ENCODE assay signal across 8 cellular contexts in genomic region chr2:55282110-55282917, GRCh38. TPM values are rescaled to one million over a fixed set of nuclear protein-coding genes. Genes with fewer than 3 reads are reported as not detected.
DNase-seq lines count a peak whose midpoint lies in the region; ATAC-seq and TF ChIP-seq lines count a peak whose summit lies in the region.

No MANE protein-coding gene starts in this region.

- H3K4me3 Mint-ChIP-seq in Calu3 (ENCODE audit: low read depth, unreplicated experiment) (peak overlapping the region; percentile 84), naive B cell (peak overlapping the region; percentile 87 to 98 (median 94))
- H3K4me3 Mint-ChIP-seq in activated T-cell treated with anti-CD3 and anti-CD28 coated beads, Interleukin-2, amount 50 U/mL, for 4 hours = peak overlapping the region; percentile 89
- peak overlapping the region; percentile 81 for H3K4me3 Mint-ChIP-seq in stimulated activated effector memory CD8-positive, alpha-beta T cell treated with anti-CD3 and anti-CD28 coated beads, Interleukin-12 subunit alpha, Interleukin-12 subunit beta, amount 100 ng/mL, for 72 hours

- peak in 2 of 4 donors; percentile 74 for TF ChIP-seq POLR2A in esophagus squamous epithelium (IDR thresholded peaks at IDR 0.05)

- no peaks in the 10 kb centered on the region for H3K27me3 ChIP-seq in esophagus squamous epithelium

- ATAC-seq in GM21390 (IDR thresholded peaks at IDR 0.05; ENCODE audit: unreplicated experiment) (peak; percentile 98), naive B cell (ENCODE audit: low read depth in 2 of 2) (peak; percentile 98 to 99)
- ATAC-seq in activated T-cell treated with anti-CD3 and anti-CD28 coated beads, Interleukin-2, amount 50 U/mL, for 4 hours = peak; percentile 99
- peak; percentile 100 for ATAC-seq in stimulated activated effector memory CD8-positive, alpha-beta T cell treated with anti-CD3 and anti-CD28 coated beads, Interleukin-12 subunit alpha, Interleukin-12 subunit beta, amount 100 ng/mL, for 72 hours

- WGBS in esophagus squamous epithelium, 2 donors = 12 to 21% methylated on average over 8 to 11 of the region's 60 CpGs

- peak; percentile 85 for DNase-seq in Calu3
- DNase-seq in HUDEP-2 (lab: John Stamatoyannopoulos, UW; ENCODE audit: unreplicated experiment in 76 of 76) = peak in 75 of 76 experiments; percentile 31 to 90 (median 81)
- peak; percentile 90 for DNase-seq in OCI-M1 (lab: John Stamatoyannopoulos, UW)
- peak; percentile 79 for DNase-seq in activated T-cell treated with anti-CD3 and anti-CD28 coated beads, Interleukin-2, amount 50 U/mL, for 4 hours
- peak; percentile 34 for DNase-seq in esophagus squamous epithelium (lab: John Stamatoyannopoulos, UW)
- peak; percentile 86 for DNase-seq in naive B cell
- peak; percentile 77 to 90 for DNase-seq in stimulated activated effector memory CD8-positive, alpha-beta T cell treated with anti-CD3 and anti-CD28 coated beads, Interleukin-12 subunit alpha, Interleukin-12 subunit beta, amount 100 ng/mL, for 72 hours (ENCODE audit: low spot score in 2 of 2)

- H3K4me3 ChIP-seq in esophagus squamous epithelium = peak overlapping the region; percentile 50 to 81 (median 79)

- BruUV-seq in Calu3 (replicated peaks; lab: Mats Ljungman, UMichigan) = TSS peak; percentile 60

- no peak for TF ChIP-seq CTCF in Calu3 (IDR thresholded peaks at IDR 0.05; ENCODE audit: unreplicated experiment)
- peak in 1 of 6 experiments; percentile 23 for TF ChIP-seq CTCF in esophagus squamous epithelium (IDR thresholded peaks at IDR 0.05)

- CTCF ChIA-PET in Calu3 (lab: Charles Lee) = no interaction called here

- no peaks in the 10 kb centered on the region for H3K27me3 Mint-ChIP-seq in Calu3 (ENCODE audit: unreplicated experiment)
- H3K27me3 Mint-ChIP-seq in activated T-cell treated with anti-CD3 and anti-CD28 coated beads, Interleukin-2, amount 50 U/mL, for 4 hours (ENCODE audit: low read depth) = no peaks in the 10 kb centered on the region
- H3K27me3 Mint-ChIP-seq in naive B cell = no peaks in the 10 kb centered on the region

- peak overlapping the region; percentile 79 to 93 (median 93) for H3K27ac ChIP-seq in esophagus squamous epithelium

- intact Hi-C loops in Calu3 (cut with micrococcal nuclease; ENCODE audit: unreplicated experiment) = loop anchor here (5.0 to 10.0 kb wide), 2 partner anchors 150 to 232 kb away; partner anchors contain the start of gene CFAP36
- intact Hi-C loops in esophagus squamous epithelium (cut with DNase I) = no loop called here

- H3K27ac Mint-ChIP-seq in Calu3 (ENCODE audit: unreplicated experiment) (peak overlapping the region; percentile 89), naive B cell (peak overlapping the region; percentile 92 to 99 (median 97))
- peak overlapping the region; percentile 93 for H3K27ac Mint-ChIP-seq in stimulated activated effector memory CD8-positive, alpha-beta T cell treated with anti-CD3 and anti-CD28 coated beads, Interleukin-12 subunit alpha, Interleukin-12 subunit beta, amount 100 ng/mL, for 72 hours

- H3K4me1 Mint-ChIP-seq in Calu3 (ENCODE audit: low read depth, unreplicated experiment) (peaks cover 17% of the 10 kb centered on the region), naive B cell (peaks cover 7 to 30% (median 26%) of the 10 kb centered on the region in 3 donors)
- peaks cover 32% of the 10 kb centered on the region for H3K4me1 Mint-ChIP-seq in activated T-cell treated with anti-CD3 and anti-CD28 coated beads, Interleukin-2, amount 50 U/mL, for 4 hours (ENCODE audit: low read depth)
- peaks cover 9% of the 10 kb centered on the region for H3K4me1 Mint-ChIP-seq in stimulated activated effector memory CD8-positive, alpha-beta T cell treated with anti-CD3 and anti-CD28 coated beads, Interleukin-12 subunit alpha, Interleukin-12 subunit beta, amount 100 ng/mL, for 72 hours

- no peaks in the 10 kb centered on the region for H3K9me3 ChIP-seq in esophagus squamous epithelium

- no peaks in the 10 kb centered on the region for H3K9me3 Mint-ChIP-seq in Calu3 (ENCODE audit: low read depth, unreplicated experiment)
- H3K9me3 Mint-ChIP-seq in activated T-cell treated with anti-CD3 and anti-CD28 coated beads, Interleukin-2, amount 50 U/mL, for 4 hours = no peaks in the 10 kb centered on the region
- no peaks in the 10 kb centered on the region for H3K9me3 Mint-ChIP-seq in naive B cell
- no peaks in the 10 kb centered on the region for H3K9me3 Mint-ChIP-seq in stimulated activated effector memory CD8-positive, alpha-beta T cell treated with anti-CD3 and anti-CD28 coated beads, Interleukin-12 subunit alpha, Interleukin-12 subunit beta, amount 100 ng/mL, for 72 hours

- H3K36me3 ChIP-seq in esophagus squamous epithelium = no peaks in the 10 kb centered on the region

- peaks cover 18% of the 10 kb centered on the region for H3K36me3 Mint-ChIP-seq in Calu3 (ENCODE audit: insufficient read depth, unreplicated experiment)
- no peaks in the 10 kb centered on the region for H3K36me3 Mint-ChIP-seq in activated T-cell treated with anti-CD3 and anti-CD28 coated beads, Interleukin-2, amount 50 U/mL, for 4 hours (ENCODE audit: insufficient read depth)
- peaks cover 0 to 4% of the 10 kb centered on the region in 2 donors for H3K36me3 Mint-ChIP-seq in naive B cell
- H3K36me3 Mint-ChIP-seq in stimulated activated effector memory CD8-positive, alpha-beta T cell treated with anti-CD3 and anti-CD28 coated beads, Interleukin-12 subunit alpha, Interleukin-12 subunit beta, amount 100 ng/mL, for 72 hours = no peaks in the 10 kb centered on the region

- H3K4me1 ChIP-seq in esophagus squamous epithelium = peaks cover 6 to 35% (median 7%) of the 10 kb centered on the region in 3 donors

RNA-seq across cellular contexts. Expression of gene MTIF2, which starts 13.3 kb away (rescaled TPM):
- total RNA-seq in Calu3 (2022) (34.3 and 45.1 TPM in 2 replicates), esophagus squamous epithelium (10 to 100 TPM; 13.8 to 28.9 (median 24.4) TPM)
- 10 to 100 TPM; 55.6 to 59.8 (median 58.1) TPM for total RNA-seq in activated T-cell treated with anti-CD3 and anti-CD28 coated beads, Interleukin-2, amount 50 U/mL, for 4 hours
- 10 to 100 TPM in 5 of 6 donors, 1 to 10 TPM in 1; 7.3 to 23.2 (median 16.5) TPM for polyA plus RNA-seq in naive B cell (ENCODE audit: low read depth in 6 of 6)

RNA-seq across cellular contexts. Expression of gene RPS27A, which starts 49.8 kb away (rescaled TPM):
- total RNA-seq in Calu3 (2022) (702 and 747 TPM in 2 replicates), esophagus squamous epithelium (1,000 to 10,000 TPM in 3 of 4 donors, 100 to 1,000 TPM in 1; 594 to 2,863 (median 1,992) TPM)
- total RNA-seq in activated T-cell treated with anti-CD3 and anti-CD28 coated beads, Interleukin-2, amount 50 U/mL, for 4 hours = 1,000 to 10,000 TPM; 1,450 to 1,497 (median 1,473) TPM
- polyA plus RNA-seq in naive B cell (ENCODE audit: low read depth in 6 of 6) = 1,000 to 10,000 TPM; 1,837 to 3,584 (median 3,029) TPM

RNA-seq across cellular contexts. Expression of gene CLHC1, which starts 50.2 kb away (rescaled TPM):
- total RNA-seq in Calu3 (2022) (8.4 and 10.4 TPM in 2 replicates), esophagus squamous epithelium (10 to 100 TPM in 2 of 4 donors, 1 to 10 TPM in 2; 2.3 to 12.5 (median 9.3) TPM)
- 1 to 10 TPM; 2.8 to 4.3 (median 3.6) TPM for total RNA-seq in activated T-cell treated with anti-CD3 and anti-CD28 coated beads, Interleukin-2, amount 50 U/mL, for 4 hours
- polyA plus RNA-seq in naive B cell (ENCODE audit: low read depth in 6 of 6) = 1 to 10 TPM in 4 of 6 donors, under 1 TPM in 1, not detected in 1; 0.90 to 3.5 (median 1.6) TPM

Comparison
In these comparisons a context has a peak if more than half of its experiments do, and no peak if none do; other contexts are left out.
1. Peak in every context shown above with its lines: DNase-seq, ATAC-seq, H3K4me3 ChIP-seq and H3K27ac ChIP-seq.
2. DNase-seq: peak in every context shown above with its lines; median percentile 90 in OCI-M1; 86 in naive B cell; 85 in Calu3; 84 in stimulated activated effector memory CD8-positive, alpha-beta T cell treated with anti-CD3 and anti-CD28 coated beads, Interleukin-12 subunit alpha, Interleukin-12 subunit beta, amount 100 ng/mL, for 72 hours; 81 in HUDEP-2; 79 in activated T-cell treated with anti-CD3 and anti-CD28 coated beads, Interleukin-2, amount 50 U/mL, for 4 hours; 34 in esophagus squamous epithelium.